10 cellular contexts compared by ENCODE assay signal in genomic region chr4:134470544-134470943, GRCh38.
A peak's percentile ranks its signal among the peaks of the same experiment; 100 is the strongest.
DNase-seq lines count a peak whose midpoint lies in the region; ATAC-seq, FAIRE-seq and TF ChIP-seq lines count a peak whose summit lies in the region.
"Had no signal": no experiment of that assay in that cellular context is flagged by ENCODE, and none has a peak within 500 bp of the region (broad histone marks: within the 10 kb centered on the region; RNA-seq: fewer than 3 reads in every experiment).

No MANE protein-coding gene starts in this region.

- 3 to 6% methylated on average over 2 of the region's 2 CpGs for WGBS in pancreas, 2 donors

- H3K36me3 ChIP-seq in pancreas: no peaks in the 10 kb centered on the region

- intact Hi-C loops in dorsolateral prefrontal cortex (cut with DNase I) (no loop called here), pancreas (cut with DNase I) (no loop called here)

- no peak overlapping the region for H3K27ac ChIP-seq in dorsolateral prefrontal cortex
- H3K27ac ChIP-seq in pancreas: no peak overlapping the region
- H3K27ac ChIP-seq: KMS-11 had no signal

- no peaks in the 10 kb centered on the region for H3K4me1 ChIP-seq in pancreas

- FAIRE-seq in pancreas (lab: Jason Lieb, UNC): no peak

- peak in 40 of 56 donors; percentile 11 to 58 (median 28) for TF ChIP-seq CTCF in dorsolateral prefrontal cortex (IDR thresholded peaks at IDR 0.05 in 54 of 56, conservative IDR thresholded peaks at IDR 0.05 in 2 of 56; ENCODE audit: low read depth in 1 of 56, partially characterized antibody in 56 of 56)
- TF ChIP-seq CTCF in pancreas (IDR thresholded peaks at IDR 0.05): peak in 2 of 4 donors; percentile 30 to 33

- ATAC-seq in pancreas (peak in 3 of 4 donors; percentile 49 to 75 (median 64)), HG03280 (IDR thresholded peaks at IDR 0.05; ENCODE audit: unreplicated experiment) (no peak), GM21576 (IDR thresholded peaks at IDR 0.05; ENCODE audit: unreplicated experiment) (no peak)

- H3K27me3 ChIP-seq in dorsolateral prefrontal cortex (no peaks in the 10 kb centered on the region), pancreas (no peaks in the 10 kb centered on the region)

- H3K4me3 ChIP-seq in dorsolateral prefrontal cortex (no peak overlapping the region), pancreas (no peak overlapping the region)

- DNase-seq in DMS 273 (lab: John Stamatoyannopoulos, UW; ENCODE audit: unreplicated experiment) (peak; percentile 37), DMS 273 treated with DMSO at 0.1 percent for 48 hours (lab: John Stamatoyannopoulos, UW) (no peak), NCI-H69 (lab: John Stamatoyannopoulos, UW) (peak; percentile 53), dorsolateral prefrontal cortex (no peak), pancreas (peak in 3 of 6 donors; percentile 2 to 37 (median 14)), GM19240 (ENCODE audit: insufficient read length, low spot score) (no peak)
- DNase-seq: 8988T had no signal

- no peaks in the 10 kb centered on the region for H3K9me3 ChIP-seq in pancreas

Comparison
In these comparisons a context has a peak if more than half of its experiments do, and no peak if none do; other contexts are left out.
1. DNase-seq: peak in DMS 273 (single experiment) and NCI-H69 (single experiment); none in DMS 273 treated with DMSO at 0.1 percent for 48 hours (single experiment), dorsolateral prefrontal cortex (0 of 10) and GM19240 (single experiment).
2. ATAC-seq: peak in pancreas (3 of 4); none in HG03280 (single experiment) and GM21576 (single experiment).